Comparison of ENCODE assay signal across 10 cellular contexts in the genomic region with DNA sequence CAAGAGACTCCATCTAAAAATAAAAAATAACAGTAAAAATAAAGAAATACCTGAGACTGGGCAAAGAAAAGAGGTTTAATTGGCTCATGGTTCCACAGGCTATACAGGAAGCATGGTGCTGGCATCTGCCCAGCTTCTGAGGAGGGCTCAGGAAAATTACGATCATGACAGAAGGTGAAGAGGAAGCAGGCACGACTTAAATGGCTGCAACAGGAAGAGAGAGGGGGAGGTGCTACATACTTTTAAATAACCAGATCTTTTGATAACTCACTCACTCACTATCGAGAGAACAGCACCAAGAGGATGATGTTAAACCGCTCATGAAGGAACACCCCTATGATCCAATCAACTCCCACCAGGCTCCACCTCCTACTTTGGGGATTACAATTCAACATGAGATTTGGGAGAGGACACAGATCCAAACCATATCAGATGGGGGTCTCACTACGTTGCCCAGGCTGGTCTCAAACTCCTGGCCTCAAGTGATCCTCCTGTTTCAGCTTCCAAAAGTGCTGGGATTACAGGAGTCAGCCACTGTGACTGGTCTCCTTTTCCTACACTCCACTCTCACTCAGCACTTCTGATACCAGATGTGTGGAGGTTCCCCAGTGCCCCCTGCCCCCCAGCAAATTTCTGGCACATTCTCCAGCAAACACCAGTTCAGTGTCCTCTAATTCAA. TPM values are rescaled to one million over a fixed set of nuclear protein-coding genes. Genes with fewer than 3 reads are reported as not detected.
DNase-seq lines count a peak whose midpoint lies in the region; ATAC-seq and TF ChIP-seq lines count a peak whose summit lies in the region.
"Had no signal": no experiment of that assay in that cellular context is flagged by ENCODE, and none has a peak within 500 bp of the region (broad histone marks: within the 10 kb centered on the region; RNA-seq: fewer than 3 reads in every experiment).

No MANE protein-coding gene starts in this region.

- ATAC-seq in activated CD8-positive, alpha-beta T cell treated with anti-CD3 and anti-CD28 coated beads for 36 hours: peak; percentile 52
- no peak for ATAC-seq in left ventricle myocardium superior
- no peak for ATAC-seq in HG03139 (IDR thresholded peaks at IDR 0.05; ENCODE audit: unreplicated experiment)

- H3K4me1 ChIP-seq in CD4-positive, alpha-beta memory T cell (ENCODE audit: insufficient read depth, low read length): peaks cover 12% of the 10 kb centered on the region
- H3K4me1 ChIP-seq in Loucy (ENCODE audit: insufficient read depth, low read length, poor library complexity, severe bottlenecking) (peaks cover 22% of the 10 kb centered on the region), osteoblast (ENCODE audit: insufficient read depth, low read length) (peaks cover 5% of the 10 kb centered on the region)

- TF ChIP-seq CTCF in Loucy (conservative IDR thresholded peaks at IDR 0.05; ENCODE audit: low read length) (no peak), osteoblast (IDR thresholded peaks at IDR 0.05; ENCODE audit: extremely low read depth, low read depth, low read length) (no peak)
- no peak for TF ChIP-seq CTCF in activated CD8-positive, alpha-beta T cell treated with anti-CD3 and anti-CD28 coated beads for 36 hours (IDR thresholded peaks at IDR 0.05)

- H3K27ac Mint-ChIP-seq in CD4-positive, alpha-beta memory T cell: peak overlapping the region; percentile 15 to 90 (median 78)
- H3K27ac Mint-ChIP-seq in activated CD8-positive, alpha-beta T cell treated with anti-CD3 and anti-CD28 coated beads for 36 hours: peak overlapping the region; percentile 84

- H3K4me2 ChIP-seq in Loucy (ENCODE audit: low read depth, low read length, poor library complexity, severe bottlenecking) (peak overlapping the region; percentile 74), osteoblast (ENCODE audit: insufficient read depth, low read length) (no peak overlapping the region)

- no peak overlapping the region for H3K4me3 ChIP-seq in CD4-positive, alpha-beta memory T cell (ENCODE audit: low read length in 2 of 2)
- H3K4me3 ChIP-seq in Loucy (ENCODE audit: low read length, poor library complexity, severe bottlenecking) (peak overlapping the region; percentile 35), osteoblast (ENCODE audit: insufficient read depth, low read length) (no peak overlapping the region)

- no peaks in the 10 kb centered on the region for H3K27me3 ChIP-seq in CD4-positive, alpha-beta memory T cell (ENCODE audit: insufficient read depth, low read length)
- H3K27me3 ChIP-seq in Loucy (ENCODE audit: insufficient read depth, low read length, poor library complexity, severe bottlenecking): no peaks in the 10 kb centered on the region
- H3K27me3 ChIP-seq in osteoblast (ENCODE audit: insufficient read depth, low read length): no peaks in the 10 kb centered on the region

- CTCF ChIA-PET in CD4-positive, alpha-beta memory T cell (lab: Charles Lee; ENCODE audit: partially characterized antibody): interaction anchor here (0.9 to 1.6 kb wide), 2 partner anchors 26 to 214 kb away, joined by 4 to 5 read pairs; partner anchors contain the start of genes NDUFB11 and RBM10
- CTCF ChIA-PET in activated CD8-positive, alpha-beta T cell treated with anti-CD3 and anti-CD28 coated beads for 36 hours (lab: Charles Lee): interaction anchor here (1.0 to 1.1 kb wide), 2 partner anchors 141 to 162 kb away, joined by 3 read pairs; no protein-coding TSS in a partner anchor

- H3K9me3 ChIP-seq in CD4-positive, alpha-beta memory T cell (ENCODE audit: control insufficient read depth in 1 of 2, low read length in 2 of 2): no peaks in the 10 kb centered on the region
- H3K9me3 ChIP-seq in Loucy (ENCODE audit: insufficient read depth, low read depth, low read length) (no peaks in the 10 kb centered on the region), osteoblast (ENCODE audit: low read depth, low read length) (no peaks in the 10 kb centered on the region)
- H3K9me3 ChIP-seq: neutrophil had no signal

- H3K9me3 Mint-ChIP-seq in CD4-positive, alpha-beta memory T cell: peaks cover 0 to 8% (median 0%) of the 10 kb centered on the region in 8 donors
- H3K9me3 Mint-ChIP-seq in activated CD8-positive, alpha-beta T cell treated with anti-CD3 and anti-CD28 coated beads for 36 hours: peaks cover 2% of the 10 kb centered on the region

- H4K20me1 ChIP-seq in Loucy (ENCODE audit: insufficient read depth, low read length, poor library complexity, severe bottlenecking) (no peaks in the 10 kb centered on the region), osteoblast (ENCODE audit: insufficient read depth, low read length) (no peaks in the 10 kb centered on the region)

- no peaks in the 10 kb centered on the region for H3K27me3 Mint-ChIP-seq in CD4-positive, alpha-beta memory T cell
- H3K27me3 Mint-ChIP-seq in activated CD8-positive, alpha-beta T cell treated with anti-CD3 and anti-CD28 coated beads for 36 hours: no peaks in the 10 kb centered on the region

- POLR2A ChIA-PET in CD4-positive, alpha-beta memory T cell (lab: Charles Lee; ENCODE audit: partially characterized antibody): no interaction called here
- POLR2A ChIA-PET in activated CD8-positive, alpha-beta T cell treated with anti-CD3 and anti-CD28 coated beads for 36 hours (lab: Charles Lee): no interaction called here

- no peaks in the 10 kb centered on the region; the same call in 1 of the 2 replicates for H3F3A ChIP-seq in Loucy (ENCODE audit: low read depth)

- H3K79me2 ChIP-seq in Loucy (ENCODE audit: insufficient read depth, low read length) (no peaks in the 10 kb centered on the region), osteoblast (ENCODE audit: insufficient read depth, low read length) (no peaks in the 10 kb centered on the region)

- peak overlapping the region in 7 of 8 donors; percentile 55 to 83 (median 69) for H3K4me3 Mint-ChIP-seq in CD4-positive, alpha-beta memory T cell
- no peak overlapping the region for H3K4me3 Mint-ChIP-seq in activated CD8-positive, alpha-beta T cell treated with anti-CD3 and anti-CD28 coated beads for 36 hours

- peak overlapping the region; percentile 59 for H3K9ac ChIP-seq in Loucy (ENCODE audit: low read depth, low read length, poor library complexity, severe bottlenecking)

- no peaks in the 10 kb centered on the region for H3K36me3 ChIP-seq in CD4-positive, alpha-beta memory T cell (ENCODE audit: insufficient read depth, low read length)
- H3K36me3 ChIP-seq in Loucy (ENCODE audit: insufficient read depth, low read length): no peaks in the 10 kb centered on the region
- no peaks in the 10 kb centered on the region for H3K36me3 ChIP-seq in osteoblast (ENCODE audit: insufficient read depth, low read length)
- H3K36me3 ChIP-seq: neutrophil had no signal

- peaks cover 11 to 24% (median 17%) of the 10 kb centered on the region in 4 donors for H3K4me1 Mint-ChIP-seq in CD4-positive, alpha-beta memory T cell
- peaks cover 16% of the 10 kb centered on the region for H3K4me1 Mint-ChIP-seq in activated CD8-positive, alpha-beta T cell treated with anti-CD3 and anti-CD28 coated beads for 36 hours (ENCODE audit: low read depth)

- no peak overlapping the region for H2AFZ ChIP-seq in Loucy (ENCODE audit: low read length)
- no peak overlapping the region for H2AFZ ChIP-seq in osteoblast (ENCODE audit: low read length)

- intact Hi-C loops in CD4-positive, alpha-beta memory T cell (cut with micrococcal nuclease): no loop called here
- intact Hi-C loops in activated CD8-positive, alpha-beta T cell treated with anti-CD3 and anti-CD28 coated beads for 36 hours (cut with micrococcal nuclease): no loop called here
- intact Hi-C loops in left ventricle myocardium superior (cut with micrococcal nuclease): no loop called here

- H3K27ac ChIP-seq in CD4-positive, alpha-beta memory T cell (ENCODE audit: low read depth, low read length): no peak overlapping the region
- no peak overlapping the region for H3K27ac ChIP-seq in osteoblast (ENCODE audit: low read depth, low read length)
- H3K27ac ChIP-seq: neutrophil had no signal

- H3K36me3 Mint-ChIP-seq in CD4-positive, alpha-beta memory T cell: no peaks in the 10 kb centered on the region
- H3K36me3 Mint-ChIP-seq in activated CD8-positive, alpha-beta T cell treated with anti-CD3 and anti-CD28 coated beads for 36 hours (ENCODE audit: low read depth): peaks cover 2% of the 10 kb centered on the region

- no peaks in the 10 kb centered on the region for H3K9me2 ChIP-seq in Loucy (replicated peaks; ENCODE audit: low read depth, low read length)

- DNase-seq in CD4-positive, alpha-beta memory T cell: peak; percentile 33 to 62 (median 41)
- peak; percentile 46 for DNase-seq in activated CD8-positive, alpha-beta T cell treated with anti-CD3 and anti-CD28 coated beads for 36 hours
- DNase-seq in lung microvascular endothelial cell (ENCODE audit: low read depth in 2 of 2) (peak; percentile 60 to 71), left ventricle myocardium superior (no peak), NCI-H2196 (lab: John Stamatoyannopoulos, UW; ENCODE audit: unreplicated experiment) (no peak), osteoblast (ENCODE audit: insufficient read length, low spot score, missing footprints) (no peak)
- DNase-seq: cerebellar nuclear complex had no signal

RNA-seq across cellular contexts. Expression of gene ZNF157, which starts 11.9 kb away (rescaled TPM):
- under 1 TPM; 0.87 to 1.00 TPM for total RNA-seq in CD4-positive, alpha-beta memory T cell
- under 1 TPM; 0.22 to 0.97 TPM for polyA plus RNA-seq in CD4-positive, alpha-beta memory T cell
- total RNA-seq in activated CD8-positive, alpha-beta T cell treated with anti-CD3 and anti-CD28 coated beads for 36 hours: 1 to 10 TPM in 1 of 2 experiments, under 1 TPM in 1; 0.52 to 1.0 TPM
- not detected in 2 replicates for total RNA-seq in lung microvascular endothelial cell
- total RNA-seq in left ventricle myocardium superior: not detected
- under 0.01 TPM in 1 of 2 replicates, not detected in the other for total RNA-seq in osteoblast

Comparison
In these comparisons a context has a peak if more than half of its experiments do, and no peak if none do; other contexts are left out.
1. DNase-seq: peak in CD4-positive, alpha-beta memory T cell (5 of 5), activated CD8-positive, alpha-beta T cell treated with anti-CD3 and anti-CD28 coated beads for 36 hours (single experiment) and lung microvascular endothelial cell (2 of 2); none in left ventricle myocardium superior (single experiment), NCI-H2196 (single experiment) and osteoblast (single experiment).